ENCODE assay signal across 16 cellular contexts in genomic region chr2:127560201-127560928, GRCh38. TPM values are rescaled to one million over a fixed set of nuclear protein-coding genes. Genes with fewer than 3 reads are reported as not detected.
DNase-seq lines count a peak whose midpoint lies in the region; ATAC-seq, FAIRE-seq and TF ChIP-seq lines count a peak whose summit lies in the region.
"Had no signal": no experiment of that assay in that cellular context is flagged by ENCODE, and none has a peak within 500 bp of the region (broad histone marks: within the 10 kb centered on the region; RNA-seq: fewer than 3 reads in every experiment).

No MANE protein-coding gene starts in this region.

- H2BK15ac ChIP-seq in mesendoderm (replicated peaks; ENCODE audit: low read depth): no peak overlapping the region

- no peak overlapping the region for H3K27ac Mint-ChIP-seq in activated CD8-positive, alpha-beta memory T cell treated with anti-CD3 and anti-CD28 coated beads, Interleukin-2, amount 10 ng/mL, durations not matched to agents 7 days and 5 days
- no peak overlapping the region for H3K27ac Mint-ChIP-seq in astrocyte (ENCODE audit: unreplicated experiment)
- H3K27ac Mint-ChIP-seq in activated T-helper 1 cell treated with anti-CD3 and anti-CD28 coated beads, Interleukin-12 subunit alpha, Interleukin-12 subunit beta, Interleukin-2, Interleukin-4 antibody, amounts not matched to agents 30 ng/mL and 10 ng/mL and 1 ng/mL, durations not matched to agents 14 hours and 24 hours and 36 hours: no peak overlapping the region
- H3K27ac Mint-ChIP-seq: natural killer cell had no signal

- DNase-seq in activated CD8-positive, alpha-beta memory T cell treated with anti-CD3 and anti-CD28 coated beads for 24 hours: peak; percentile 44
- no peak for DNase-seq in activated CD8-positive, alpha-beta memory T cell treated with anti-CD3 and anti-CD28 coated beads, Interleukin-2, amount 10 ng/mL, durations not matched to agents 7 days and 5 days
- DNase-seq in astrocyte (ENCODE audit: low read depth) (peak; percentile 9), mesendoderm (no peak), thoracic aorta (ENCODE audit: low spot score) (no peak)
- no peak for DNase-seq in activated T-helper 1 cell treated with anti-CD3 and anti-CD28 coated beads, Interleukin-12 subunit alpha, Interleukin-12 subunit beta, Interleukin-2, Interleukin-4 antibody, amounts not matched to agents 30 ng/mL and 10 ng/mL and 1 ng/mL, durations not matched to agents 14 hours and 24 hours and 36 hours (ENCODE audit: low spot score)
- DNase-seq: body of pancreas, heart right ventricle, natural killer cell, NCI-H1092 treated with DMSO at 0.1 percent for 48 hours, NCI-H446 treated with DMSO at 0.1 percent for 48 hours, T-helper 1 cell had no signal

- H3K4me1 Mint-ChIP-seq in activated CD8-positive, alpha-beta memory T cell treated with anti-CD3 and anti-CD28 coated beads, Interleukin-2, amount 10 ng/mL, durations not matched to agents 7 days and 5 days: peaks cover 18% of the 10 kb centered on the region
- peaks cover 8% of the 10 kb centered on the region for H3K4me1 Mint-ChIP-seq in astrocyte (ENCODE audit: low read depth, unreplicated experiment)
- peaks cover 18% of the 10 kb centered on the region for H3K4me1 Mint-ChIP-seq in activated T-helper 1 cell treated with anti-CD3 and anti-CD28 coated beads, Interleukin-12 subunit alpha, Interleukin-12 subunit beta, Interleukin-2, Interleukin-4 antibody, amounts not matched to agents 30 ng/mL and 10 ng/mL and 1 ng/mL, durations not matched to agents 14 hours and 24 hours and 36 hours (ENCODE audit: low read depth)

- H3K27ac ChIP-seq in astrocyte (ENCODE audit: low read depth, low read length) (no peak overlapping the region), mesendoderm (ENCODE audit: low read depth, low read length) (no peak overlapping the region), thoracic aorta (peak overlapping the region; percentile 67 to 76)
- H3K27ac ChIP-seq: body of pancreas, heart right ventricle, Peyer's patch had no signal

- H3K18ac ChIP-seq in mesendoderm (ENCODE audit: low read length): no peak overlapping the region

- H3K9me3 ChIP-seq in astrocyte (ENCODE audit: insufficient read depth, low read depth, low read length) (no peaks in the 10 kb centered on the region), thoracic aorta (no peaks in the 10 kb centered on the region)
- H3K9me3 ChIP-seq: body of pancreas, Peyer's patch had no signal

- no peaks in the 10 kb centered on the region for H3K79me1 ChIP-seq in mesendoderm (ENCODE audit: low read length)

- ATAC-seq in activated CD8-positive, alpha-beta memory T cell treated with anti-CD3 and anti-CD28 coated beads, Interleukin-2, amount 10 ng/mL, durations not matched to agents 7 days and 5 days: no peak
- ATAC-seq in thoracic aorta (ENCODE audit: insufficient number of reproducible peaks, low FRiP score, low read depth): peak; percentile 71
- no peak for ATAC-seq in GM21367 (IDR thresholded peaks at IDR 0.05; ENCODE audit: unreplicated experiment)
- no peak for ATAC-seq in esophagus mucosa
- ATAC-seq: body of pancreas, natural killer cell had no signal

- H3K27me3 ChIP-seq in astrocyte (ENCODE audit: insufficient read depth, low read length): peaks cover 9% of the 10 kb centered on the region
- no peaks in the 10 kb centered on the region for H3K27me3 ChIP-seq in mesendoderm (ENCODE audit: insufficient read depth, low read length, poor library complexity)
- H3K27me3 ChIP-seq in thoracic aorta (replicated peaks; ENCODE audit: insufficient read depth): no peaks in the 10 kb centered on the region
- H3K27me3 ChIP-seq: body of pancreas, heart right ventricle, Peyer's patch had no signal

- no peak for FAIRE-seq in astrocyte (lab: Jason Lieb, UNC)
- FAIRE-seq: A204.1 had no signal

- H3K4me3 ChIP-seq in astrocyte (ENCODE audit: insufficient read depth, low read depth, low read length) (no peak overlapping the region), mesendoderm (ENCODE audit: low read length) (no peak overlapping the region), thoracic aorta (peak overlapping the region; percentile 19)
- H3K4me3 ChIP-seq: body of pancreas, heart right ventricle, Peyer's patch had no signal

- H3K4me3 Mint-ChIP-seq in activated CD8-positive, alpha-beta memory T cell treated with anti-CD3 and anti-CD28 coated beads, Interleukin-2, amount 10 ng/mL, durations not matched to agents 7 days and 5 days: no peak overlapping the region
- H3K4me3 Mint-ChIP-seq in astrocyte (ENCODE audit: unreplicated experiment): no peak overlapping the region
- no peak overlapping the region for H3K4me3 Mint-ChIP-seq in activated T-helper 1 cell treated with anti-CD3 and anti-CD28 coated beads, Interleukin-12 subunit alpha, Interleukin-12 subunit beta, Interleukin-2, Interleukin-4 antibody, amounts not matched to agents 30 ng/mL and 10 ng/mL and 1 ng/mL, durations not matched to agents 14 hours and 24 hours and 36 hours
- H3K4me3 Mint-ChIP-seq: natural killer cell had no signal

- no peak overlapping the region for H3K23ac ChIP-seq in mesendoderm (ENCODE audit: low read length)

- no peaks in the 10 kb centered on the region for H3K79me2 ChIP-seq in astrocyte (ENCODE audit: insufficient read depth, low read length)
- H3K79me2 ChIP-seq in mesendoderm (ENCODE audit: control insufficient read depth, insufficient read depth, low read length): no peaks in the 10 kb centered on the region

- H4K8ac ChIP-seq in mesendoderm (ENCODE audit: low read depth, low read length): no peak overlapping the region

- H3K4me1 ChIP-seq in astrocyte (ENCODE audit: insufficient read depth, low read length) (peaks cover 3% of the 10 kb centered on the region), mesendoderm (ENCODE audit: control insufficient read depth, low read depth, low read length) (no peaks in the 10 kb centered on the region), thoracic aorta (ENCODE audit: control insufficient read depth in 1 of 2, low read depth in 2 of 2) (peaks cover 10 to 23% of the 10 kb centered on the region in 2 donors)
- H3K4me1 ChIP-seq: body of pancreas had no signal

- peak overlapping the region; percentile 10 for H3K56ac ChIP-seq in mesendoderm (ENCODE audit: low read length)

- no peak overlapping the region for H2BK5ac ChIP-seq in mesendoderm (ENCODE audit: low read length)

- peak overlapping the region; percentile 45 for H2AFZ ChIP-seq in astrocyte (ENCODE audit: low read depth, low read length)

- H4K5ac ChIP-seq in mesendoderm (ENCODE audit: low read length): no peak overlapping the region

- H3K9ac ChIP-seq in astrocyte (ENCODE audit: low read length): no peak overlapping the region
- H3K9ac ChIP-seq in mesendoderm (ENCODE audit: low read length): no peak overlapping the region

- no peak overlapping the region for H2AK5ac ChIP-seq in mesendoderm (ENCODE audit: low read length)

- H2BK120ac ChIP-seq in mesendoderm (ENCODE audit: low read depth, low read length): no peak overlapping the region

- H3K4ac ChIP-seq in mesendoderm (ENCODE audit: low read depth, low read length): no peak overlapping the region

- no peaks in the 10 kb centered on the region for H3K36me3 ChIP-seq in astrocyte (ENCODE audit: insufficient read depth, low read length)
- H3K36me3 ChIP-seq in mesendoderm (ENCODE audit: control insufficient read depth, insufficient read depth, low read length): no peaks in the 10 kb centered on the region
- H3K36me3 ChIP-seq in thoracic aorta: no peaks in the 10 kb centered on the region
- H3K36me3 ChIP-seq: heart right ventricle had no signal

- peaks cover 5% of the 10 kb centered on the region for H3K9me3 Mint-ChIP-seq in activated CD8-positive, alpha-beta memory T cell treated with anti-CD3 and anti-CD28 coated beads, Interleukin-2, amount 10 ng/mL, durations not matched to agents 7 days and 5 days (ENCODE audit: low read depth)
- H3K9me3 Mint-ChIP-seq in astrocyte (ENCODE audit: unreplicated experiment): peaks cover 13% of the 10 kb centered on the region
- H3K9me3 Mint-ChIP-seq in activated T-helper 1 cell treated with anti-CD3 and anti-CD28 coated beads, Interleukin-12 subunit alpha, Interleukin-12 subunit beta, Interleukin-2, Interleukin-4 antibody, amounts not matched to agents 30 ng/mL and 10 ng/mL and 1 ng/mL, durations not matched to agents 14 hours and 24 hours and 36 hours: peaks cover 6% of the 10 kb centered on the region

- CTCF ChIA-PET in activated CD8-positive, alpha-beta memory T cell treated with anti-CD3 and anti-CD28 coated beads, Interleukin-2, amount 10 ng/mL, durations not matched to agents 7 days and 5 days (lab: Charles Lee): interaction anchor here (1.8 kb wide), 1 partner anchor 34 kb away, joined by 4 read pairs; the partner anchor contains the start of gene IWS1

- intact Hi-C loops in activated T-helper 1 cell treated with anti-CD3 and anti-CD28 coated beads, Interleukin-12 subunit alpha, Interleukin-12 subunit beta, Interleukin-2, Interleukin-4 antibody, amounts not matched to agents 30 ng/mL and 10 ng/mL and 1 ng/mL, durations not matched to agents 14 hours and 24 hours and 36 hours (cut with micrococcal nuclease): loop anchor here (5.0 kb wide), 1 partner anchor 1062 kb away; no protein-coding TSS in a partner anchor

- peaks cover 90% of the 10 kb centered on the region for H3K27me3 Mint-ChIP-seq in activated CD8-positive, alpha-beta memory T cell treated with anti-CD3 and anti-CD28 coated beads, Interleukin-2, amount 10 ng/mL, durations not matched to agents 7 days and 5 days
- peaks cover 27% of the 10 kb centered on the region for H3K27me3 Mint-ChIP-seq in astrocyte (ENCODE audit: low read depth, unreplicated experiment)
- peaks cover 48% of the 10 kb centered on the region for H3K27me3 Mint-ChIP-seq in activated T-helper 1 cell treated with anti-CD3 and anti-CD28 coated beads, Interleukin-12 subunit alpha, Interleukin-12 subunit beta, Interleukin-2, Interleukin-4 antibody, amounts not matched to agents 30 ng/mL and 10 ng/mL and 1 ng/mL, durations not matched to agents 14 hours and 24 hours and 36 hours (ENCODE audit: insufficient read depth)

- WGBS in mesendoderm (ENCODE audit: extremely low coverage, insufficient coverage, low lambda C conversion rate): no CpG with 5 or more reads among the region's 13 CpGs

- peak overlapping the region; percentile 11 for H3K4me2 ChIP-seq in astrocyte (ENCODE audit: low read length)
- no peak overlapping the region for H3K4me2 ChIP-seq in mesendoderm (ENCODE audit: low read length)

- peaks cover 17% of the 10 kb centered on the region for H3K36me3 Mint-ChIP-seq in activated CD8-positive, alpha-beta memory T cell treated with anti-CD3 and anti-CD28 coated beads, Interleukin-2, amount 10 ng/mL, durations not matched to agents 7 days and 5 days
- peaks cover 6% of the 10 kb centered on the region for H3K36me3 Mint-ChIP-seq in astrocyte (ENCODE audit: low read depth, unreplicated experiment)
- H3K36me3 Mint-ChIP-seq in activated T-helper 1 cell treated with anti-CD3 and anti-CD28 coated beads, Interleukin-12 subunit alpha, Interleukin-12 subunit beta, Interleukin-2, Interleukin-4 antibody, amounts not matched to agents 30 ng/mL and 10 ng/mL and 1 ng/mL, durations not matched to agents 14 hours and 24 hours and 36 hours (ENCODE audit: low read depth): peaks cover 7% of the 10 kb centered on the region

- TF ChIP-seq CTCF in astrocyte (IDR thresholded peaks at IDR 0.05; ENCODE audit: insufficient read depth, low read depth, low read length) (no peak), thoracic aorta (IDR thresholded peaks at IDR 0.05) (peak; percentile 48)

- no peaks in the 10 kb centered on the region for H4K20me1 ChIP-seq in astrocyte (ENCODE audit: insufficient read depth, low read length)

RNA-seq across cellular contexts. Expression of gene MYO7B, which starts 24.9 kb away (rescaled TPM):
- total RNA-seq in activated CD8-positive, alpha-beta memory T cell treated with anti-CD3 and anti-CD28 coated beads, Interleukin-2, amount 10 ng/mL, durations not matched to agents 7 days and 5 days: under 1 TPM in 1 of 2 experiments, not detected in 1; 0.26 TPM
- 0.34 and 0.77 TPM in 2 replicates for total RNA-seq in astrocyte
- polyA plus RNA-seq in mesendoderm (2013, experiment 1 of 2): 0.01 TPM
- polyA plus RNA-seq in mesendoderm (2013, experiment 2 of 2): 0.03 TPM
- under 1 TPM; 0.14 to 0.78 TPM for total RNA-seq in thoracic aorta
- 0.04 TPM for total RNA-seq in esophagus mucosa
- total RNA-seq in activated T-helper 1 cell treated with anti-CD3 and anti-CD28 coated beads, Interleukin-12 subunit alpha, Interleukin-12 subunit beta, Interleukin-2, Interleukin-4 antibody, amounts not matched to agents 30 ng/mL and 10 ng/mL and 1 ng/mL, durations not matched to agents 14 hours and 24 hours and 36 hours: 0.10 and 0.12 TPM in 2 replicates

RNA-seq across cellular contexts. Expression of gene IWS1, which starts 34.1 kb away (rescaled TPM):
- 10 to 100 TPM; 53.2 to 55.1 TPM for total RNA-seq in activated CD8-positive, alpha-beta memory T cell treated with anti-CD3 and anti-CD28 coated beads, Interleukin-2, amount 10 ng/mL, durations not matched to agents 7 days and 5 days
- 51.6 and 56.2 TPM in 2 replicates for total RNA-seq in astrocyte
- polyA plus RNA-seq in mesendoderm (2013, experiment 1 of 2): 56.1 TPM
- polyA plus RNA-seq in mesendoderm (2013, experiment 2 of 2): 56.7 TPM
- 10 to 100 TPM; 43.2 to 54.0 TPM for total RNA-seq in thoracic aorta
- 17.7 TPM for total RNA-seq in esophagus mucosa
- 52.3 and 57.6 TPM in 2 replicates for total RNA-seq in activated T-helper 1 cell treated with anti-CD3 and anti-CD28 coated beads, Interleukin-12 subunit alpha, Interleukin-12 subunit beta, Interleukin-2, Interleukin-4 antibody, amounts not matched to agents 30 ng/mL and 10 ng/mL and 1 ng/mL, durations not matched to agents 14 hours and 24 hours and 36 hours

Comparison
In these comparisons a context has a peak if more than half of its experiments do, and no peak if none do; other contexts are left out.
1. DNase-seq: peak in activated CD8-positive, alpha-beta memory T cell treated with anti-CD3 and anti-CD28 coated beads for 24 hours (single experiment) and astrocyte (single experiment); none in activated CD8-positive, alpha-beta memory T cell treated with anti-CD3 and anti-CD28 coated beads, Interleukin-2, amount 10 ng/mL, durations not matched to agents 7 days and 5 days (single experiment), mesendoderm (single experiment), thoracic aorta (single experiment) and activated T-helper 1 cell treated with anti-CD3 and anti-CD28 coated beads, Interleukin-12 subunit alpha, Interleukin-12 subunit beta, Interleukin-2, Interleukin-4 antibody, amounts not matched to agents 30 ng/mL and 10 ng/mL and 1 ng/mL, durations not matched to agents 14 hours and 24 hours and 36 hours (single experiment).
2. H3K27ac ChIP-seq: peak in thoracic aorta (2 of 2); none in astrocyte (single experiment) and mesendoderm (single experiment).